1 cellular context compared by ENCODE assay signal in genomic region chr19:2663920-2664571, GRCh38.
TF ChIP-seq lines count a peak whose summit lies in the region.

No MANE protein-coding gene starts in this region.

TF ChIP-seq in GM12878, 131 proteins besides CTCF, POLR2A, EP300 and RAD21 (continued from another document):
- TF ChIP-seq, protein P1, sequence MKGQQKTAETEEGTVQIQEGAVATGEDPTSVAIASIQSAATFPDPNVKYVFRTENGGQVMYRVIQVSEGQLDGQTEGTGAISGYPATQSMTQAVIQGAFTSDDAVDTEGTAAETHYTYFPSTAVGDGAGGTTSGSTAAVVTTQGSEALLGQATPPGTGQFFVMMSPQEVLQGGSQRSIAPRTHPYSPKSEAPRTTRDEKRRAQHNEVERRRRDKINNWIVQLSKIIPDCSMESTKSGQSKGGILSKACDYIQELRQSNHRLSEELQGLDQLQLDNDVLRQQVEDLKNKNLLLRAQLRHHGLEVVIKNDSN (IDR thresholded peaks at IDR 0.05; ENCODE audit: borderline replicate concordance, extremely low read length, insufficient read depth, low read depth, low read length): no peak
- TF ChIP-seq, protein P2, sequence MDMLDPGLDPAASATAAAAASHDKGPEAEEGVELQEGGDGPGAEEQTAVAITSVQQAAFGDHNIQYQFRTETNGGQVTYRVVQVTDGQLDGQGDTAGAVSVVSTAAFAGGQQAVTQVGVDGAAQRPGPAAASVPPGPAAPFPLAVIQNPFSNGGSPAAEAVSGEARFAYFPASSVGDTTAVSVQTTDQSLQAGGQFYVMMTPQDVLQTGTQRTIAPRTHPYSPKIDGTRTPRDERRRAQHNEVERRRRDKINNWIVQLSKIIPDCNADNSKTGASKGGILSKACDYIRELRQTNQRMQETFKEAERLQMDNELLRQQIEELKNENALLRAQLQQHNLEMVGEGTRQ (IDR thresholded peaks at IDR 0.05; ENCODE audit: borderline replicate concordance, low read depth, low read length): no peak
- TF ChIP-seq NR2C2 (IDR thresholded peaks at IDR 0.05; ENCODE audit: borderline replicate concordance, control insufficient read depth, insufficient read length, low read depth): no peak
- TF ChIP-seq MLLT1 (IDR thresholded peaks at IDR 0.05): no peak
- no peak for TF ChIP-seq KDM1A (IDR thresholded peaks at IDR 0.05; ENCODE audit: borderline replicate concordance)
- no peak for TF ChIP-seq RCOR1 (conservative IDR thresholded peaks at IDR 0.05; ENCODE audit: low read depth, low read length)
- no peak for TF ChIP-seq KAT2A (conservative IDR thresholded peaks at IDR 0.05; ENCODE audit: control insufficient read depth, low read depth, low read length)
- TF ChIP-seq PKNOX1 (IDR thresholded peaks at IDR 0.05): peak; percentile 95
- TF ChIP-seq, protein P3, sequence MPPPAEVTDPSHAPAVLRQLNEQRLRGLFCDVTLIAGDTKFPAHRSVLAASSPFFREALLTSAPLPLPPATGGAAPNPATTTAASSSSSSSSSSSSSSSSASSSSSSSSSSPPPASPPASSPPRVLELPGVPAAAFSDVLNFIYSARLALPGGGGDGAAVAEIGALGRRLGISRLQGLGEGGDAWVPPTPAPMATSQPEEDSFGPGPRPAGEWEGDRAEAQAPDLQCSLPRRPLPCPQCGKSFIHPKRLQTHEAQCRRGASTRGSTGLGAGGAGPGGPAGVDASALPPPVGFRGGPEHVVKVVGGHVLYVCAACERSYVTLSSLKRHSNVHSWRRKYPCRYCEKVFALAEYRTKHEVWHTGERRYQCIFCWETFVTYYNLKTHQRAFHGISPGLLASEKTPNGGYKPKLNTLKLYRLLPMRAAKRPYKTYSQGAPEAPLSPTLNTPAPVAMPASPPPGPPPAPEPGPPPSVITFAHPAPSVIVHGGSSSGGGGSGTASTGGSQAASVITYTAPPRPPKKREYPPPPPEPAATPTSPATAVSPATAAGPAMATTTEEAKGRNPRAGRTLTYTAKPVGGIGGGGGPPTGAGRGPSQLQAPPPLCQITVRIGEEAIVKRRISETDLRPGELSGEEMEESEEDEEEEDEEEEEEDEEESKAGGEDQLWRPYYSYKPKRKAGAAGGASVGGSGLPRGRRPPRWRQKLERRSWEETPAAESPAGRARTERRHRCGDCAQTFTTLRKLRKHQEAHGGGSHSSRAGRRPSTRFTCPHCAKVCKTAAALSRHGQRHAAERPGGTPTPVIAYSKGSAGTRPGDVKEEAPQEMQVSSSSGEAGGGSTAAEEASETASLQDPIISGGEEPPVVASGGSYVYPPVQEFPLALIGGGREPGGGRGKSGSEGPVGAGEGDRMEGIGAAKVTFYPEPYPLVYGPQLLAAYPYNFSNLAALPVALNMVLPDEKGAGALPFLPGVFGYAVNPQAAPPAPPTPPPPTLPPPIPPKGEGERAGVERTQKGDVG (CRISPR knock-in tag; IDR thresholded peaks at IDR 0.05): no peak
- no peak for TF ChIP-seq BCL3 (IDR thresholded peaks at IDR 0.05; ENCODE audit: borderline replicate concordance, insufficient read depth, low read depth, low read length, poor library complexity, severe bottlenecking)
- TF ChIP-seq CHD1 (IDR thresholded peaks at IDR 0.05; ENCODE audit: low read depth, low read length): no peak
- no peak for TF ChIP-seq TAF1 (IDR thresholded peaks at IDR 0.05; ENCODE audit: borderline replicate concordance, low read depth, low read length)
- no peak for TF ChIP-seq FOXK2 (IDR thresholded peaks at IDR 0.05)
- TF ChIP-seq SREBF1 (IDR thresholded peaks at IDR 0.05; ENCODE audit: low read length): no peak
